In genomic region chr1:54489627-54490240, GRCh38 we compare ENCODE assay signal across 8 cellular contexts. TPM values are rescaled to one million over a fixed set of nuclear protein-coding genes. Genes with fewer than 3 reads are reported as not detected.
DNase-seq lines count a peak whose midpoint lies in the region; ATAC-seq and TF ChIP-seq lines count a peak whose summit lies in the region.

No MANE protein-coding gene starts in this region.

- no peaks in the 10 kb centered on the region for H4K20me1 ChIP-seq in OCI-LY1 (ENCODE audit: insufficient read depth, low read length)

- no peaks in the 10 kb centered on the region for H3K9me2 ChIP-seq in OCI-LY1 (ENCODE audit: low read depth, low read length)

- peak overlapping the region; percentile 80 to 86 for H3K27ac Mint-ChIP-seq in effector memory CD8-positive, alpha-beta T cell

- H3K36me3 ChIP-seq in OCI-LY1 (ENCODE audit: insufficient read depth, low read length), result no peaks in the 10 kb centered on the region
- no peaks in the 10 kb centered on the region for H3K36me3 ChIP-seq in prostate gland

- peak; percentile 6 for ATAC-seq in GM21515 (IDR thresholded peaks at IDR 0.05; ENCODE audit: unreplicated experiment)
- ATAC-seq in effector memory CD8-positive, alpha-beta T cell (replicated peaks), result no peak
- ATAC-seq in HG02642 (IDR thresholded peaks at IDR 0.05; ENCODE audit: poor library complexity, unreplicated experiment), result no peak
- ATAC-seq in HG03039 (IDR thresholded peaks at IDR 0.05; ENCODE audit: unreplicated experiment), result no peak
- ATAC-seq in sciatic nerve, result no peak

- H3K4me2 ChIP-seq in OCI-LY1 (ENCODE audit: low read length), result peak overlapping the region; percentile 64

- no peaks in the 10 kb centered on the region for H3K9me3 Mint-ChIP-seq in effector memory CD8-positive, alpha-beta T cell

- H3K4me3 ChIP-seq in OCI-LY1 (ENCODE audit: low read depth, low read length, poor library complexity, severe bottlenecking), result peak overlapping the region; percentile 59
- peak overlapping the region in 1 of 2 donors; percentile 52 for H3K4me3 ChIP-seq in prostate gland

- H3K4me3 Mint-ChIP-seq in effector memory CD8-positive, alpha-beta T cell, result peak overlapping the region; percentile 71 to 92

- H3K9ac ChIP-seq in OCI-LY1 (ENCODE audit: low read length), result no peak overlapping the region

- no peak for DNase-seq in effector memory CD8-positive, alpha-beta T cell
- DNase-seq in prostate gland (ENCODE audit: low spot score), result no peak
- DNase-seq in DMS53 treated with DMSO at 0.1 percent for 48 hours (lab: John Stamatoyannopoulos, UW; ENCODE audit: unreplicated experiment), result no peak
- no peak for DNase-seq in sciatic nerve (ENCODE audit: low spot score)

- peaks cover 32% of the 10 kb centered on the region in 2 donors for H3K4me1 Mint-ChIP-seq in effector memory CD8-positive, alpha-beta T cell (ENCODE audit: low read depth in 2 of 2)

- no peaks in the 10 kb centered on the region for H3K9me3 ChIP-seq in OCI-LY1 (ENCODE audit: low read length)
- no peaks in the 10 kb centered on the region for H3K9me3 ChIP-seq in prostate gland

- H2AFZ ChIP-seq in OCI-LY1 (ENCODE audit: low read length), result no peak overlapping the region

- H3K27me3 Mint-ChIP-seq in effector memory CD8-positive, alpha-beta T cell, result peaks cover 7 to 24% of the 10 kb centered on the region in 2 donors

- H3K4me1 ChIP-seq in OCI-LY1 (ENCODE audit: insufficient read depth, low read length, severe bottlenecking) (peaks cover 23% of the 10 kb centered on the region), prostate gland (replicated peaks) (peaks cover 4% of the 10 kb centered on the region)

- TF ChIP-seq CTCF in OCI-LY1 (IDR thresholded peaks at IDR 0.05; ENCODE audit: low read length) (no peak), prostate gland (IDR thresholded peaks at IDR 0.05) (no peak)

- peaks cover 12% of the 10 kb centered on the region for H3K36me3 Mint-ChIP-seq in effector memory CD8-positive, alpha-beta T cell (ENCODE audit: insufficient read depth)

- H3F3A ChIP-seq in OCI-LY1 (ENCODE audit: insufficient read depth, low read length), result no peaks in the 10 kb centered on the region; the same call in 1 of the 2 replicates

- WGBS in prostate gland, result 25% methylated on average over 9 of the region's 9 CpGs

- intact Hi-C loops in prostate gland (cut with DNase I), result loop anchor here (2.0 to 10.0 kb wide), 3 partner anchors 367 to 625 kb away; no protein-coding TSS in a partner anchor
- intact Hi-C loops in sciatic nerve (cut with DNase I), result loop anchor here (5.0 to 10.0 kb wide), 2 partner anchors 215 to 362 kb away; no protein-coding TSS in a partner anchor

- H3K27me3 ChIP-seq in OCI-LY1 (ENCODE audit: insufficient read depth, low read length), result peaks cover 9% of the 10 kb centered on the region; the same call in 1 of the 2 replicates
- no peaks in the 10 kb centered on the region for H3K27me3 ChIP-seq in prostate gland (replicated peaks; ENCODE audit: insufficient read depth)

- H3K27ac ChIP-seq in OCI-LY1 (ENCODE audit: low read depth, low read length, poor library complexity, severe bottlenecking), result no peak overlapping the region
- peak overlapping the region; percentile 83 to 92 for H3K27ac ChIP-seq in prostate gland

- no peak for TF ChIP-seq POLR2A in prostate gland (IDR thresholded peaks at IDR 0.05)

- H3K79me2 ChIP-seq in OCI-LY1 (ENCODE audit: insufficient read depth, low read length), result no peaks in the 10 kb centered on the region

RNA-seq across cellular contexts. Expression of gene ACOT11, which starts 58.3 kb away (rescaled TPM):
- 10 to 100 TPM in 1 of 2 donors, 1 to 10 TPM in 1; 6.7 to 18.6 TPM for total RNA-seq in prostate gland
- 11.9 TPM for total RNA-seq in sciatic nerve
